In genomic region chr2:74530239-74531161, GRCh38 we compare ENCODE assay signal across 8 cellular contexts. TPM values are rescaled to one million over a fixed set of nuclear protein-coding genes. Genes with fewer than 3 reads are reported as not detected.
DNase-seq lines count a peak whose midpoint lies in the region; ATAC-seq and TF ChIP-seq lines count a peak whose summit lies in the region.

No MANE protein-coding gene starts in this region.

- intact Hi-C loops in vagina (cut with DNase I), result no loop called here

- TF ChIP-seq CTCF in GM06990 (IDR thresholded peaks at IDR 0.05; ENCODE audit: insufficient read depth, low read length, poor library complexity, severe bottlenecking) (no peak), fibroblast of lung (conservative IDR thresholded peaks at IDR 0.05 in 1 of 2, IDR thresholded peaks at IDR 0.05 in 1 of 2; ENCODE audit: low read depth in 1 of 2, low read length in 2 of 2) (no peak), nephron (IDR thresholded peaks at IDR 0.05; ENCODE audit: unreplicated experiment in 3 of 3) (no peak), vagina (IDR thresholded peaks at IDR 0.05) (no peak)

- H3K36me3 ChIP-seq in GM06990 (ENCODE audit: control insufficient read depth, insufficient read depth, low read length) (peaks cover 34% of the 10 kb centered on the region), H7 (replicated peaks; ENCODE audit: control insufficient read depth, insufficient read depth, low read length) (peaks cover 24% of the 10 kb centered on the region), fibroblast of lung (ENCODE audit: control insufficient read depth, insufficient read depth, low read length) (peaks cover 23% of the 10 kb centered on the region), vagina (peaks cover 0 to 25% of the 10 kb centered on the region in 2 donors)

- no peaks in the 10 kb centered on the region for H3K27me3 Mint-ChIP-seq in activated T-cell treated with anti-CD3 and anti-CD28 coated beads, Interleukin-2, amount 50 U/mL, for 4 hours (ENCODE audit: low read depth)
- no peaks in the 10 kb centered on the region for H3K27me3 Mint-ChIP-seq in nephron (ENCODE audit: low read depth)

- peaks cover 7% of the 10 kb centered on the region for H3K4me1 ChIP-seq in fibroblast of lung (ENCODE audit: control insufficient read depth, extremely low read depth, insufficient read depth, low read length)
- peaks cover 33% of the 10 kb centered on the region for H3K4me1 ChIP-seq in vagina

- H3K27me3 ChIP-seq in GM06990 (replicated peaks; ENCODE audit: control insufficient read depth, insufficient read depth, low read length), result no peaks in the 10 kb centered on the region
- H3K27me3 ChIP-seq in H7 (ENCODE audit: control insufficient read depth, insufficient read depth, low read length), result peaks cover 5% of the 10 kb centered on the region; the same call in 1 of the 2 replicates
- no peaks in the 10 kb centered on the region for H3K27me3 ChIP-seq in fibroblast of lung (ENCODE audit: control insufficient read depth, insufficient read depth, low read length)
- no peaks in the 10 kb centered on the region for H3K27me3 ChIP-seq in vagina

- peak overlapping the region in 2 of 3 experiments; percentile 52 to 57 for H3K27ac Mint-ChIP-seq in nephron

- H3K79me2 ChIP-seq in fibroblast of lung (ENCODE audit: control insufficient read depth, insufficient read depth, low read length), result peaks cover 25% of the 10 kb centered on the region

- TF ChIP-seq POLR2A in vagina (IDR thresholded peaks at IDR 0.05), result no peak

- peak overlapping the region; percentile 99 for H3K4me3 Mint-ChIP-seq in activated T-cell treated with anti-CD3 and anti-CD28 coated beads, Interleukin-2, amount 50 U/mL, for 4 hours
- H3K4me3 Mint-ChIP-seq in nephron, result peak overlapping the region; percentile 97 to 99 (median 99)

- peak; percentile 77 for DNase-seq in GM06990 (ENCODE audit: extremely low read depth, insufficient read length)
- DNase-seq in H7, result peak; percentile 86
- DNase-seq in MV-4-11 (lab: John Stamatoyannopoulos, UW), result peak; percentile 33
- no peak for DNase-seq in activated T-cell treated with anti-CD3 and anti-CD28 coated beads, Interleukin-2, amount 50 U/mL, for 4 hours
- peak in 1 of 2 donors; percentile 41 for DNase-seq in fibroblast of lung (ENCODE audit: low read depth in 2 of 2)
- no peak for DNase-seq in vagina (ENCODE audit: extremely low spot score in 2 of 2)
- DNase-seq in amniotic stem cell (lab: John Stamatoyannopoulos, UW), result no peak

- H3K27ac ChIP-seq in fibroblast of lung (ENCODE audit: insufficient read depth, low read length) (peak overlapping the region; percentile 63), vagina (peak overlapping the region; percentile 85)

- peak overlapping the region; percentile 68 for H2AFZ ChIP-seq in fibroblast of lung (ENCODE audit: low read length)

- ATAC-seq in activated T-cell treated with anti-CD3 and anti-CD28 coated beads, Interleukin-2, amount 50 U/mL, for 4 hours, result peak; percentile 29 to 32

- peaks cover 39% of the 10 kb centered on the region for H3K36me3 Mint-ChIP-seq in activated T-cell treated with anti-CD3 and anti-CD28 coated beads, Interleukin-2, amount 50 U/mL, for 4 hours (ENCODE audit: insufficient read depth)
- H3K36me3 Mint-ChIP-seq in nephron (ENCODE audit: low read depth), result peaks cover 31% of the 10 kb centered on the region

- H3K4me2 ChIP-seq in fibroblast of lung (ENCODE audit: extremely low read depth, insufficient read depth, low read length), result peak overlapping the region; percentile 95

- peaks cover 42% of the 10 kb centered on the region for H3K4me1 Mint-ChIP-seq in activated T-cell treated with anti-CD3 and anti-CD28 coated beads, Interleukin-2, amount 50 U/mL, for 4 hours (ENCODE audit: low read depth)
- H3K4me1 Mint-ChIP-seq in nephron, result peaks cover 25% of the 10 kb centered on the region

- H3K9me3 ChIP-seq in fibroblast of lung (ENCODE audit: control insufficient read depth, insufficient read depth, low read depth, low read length) (no peaks in the 10 kb centered on the region), vagina (no peaks in the 10 kb centered on the region)

- H3K4me3 ChIP-seq in GM06990 (replicated peaks; ENCODE audit: low read depth, low read length), result peak overlapping the region; percentile 97
- peak overlapping the region; percentile 99 for H3K4me3 ChIP-seq in H7 (ENCODE audit: insufficient read depth, low read depth, low read length)
- peak overlapping the region; percentile 72 to 97 (median 78) for H3K4me3 ChIP-seq in fibroblast of lung (replicated peaks in 1 of 4; ENCODE audit: control extremely low read depth in 1 of 4, insufficient read depth in 1 of 4, low read depth in 3 of 4, low read length in 4 of 4)
- peak overlapping the region; percentile 87 to 88 for H3K4me3 ChIP-seq in vagina

- H3K9me3 Mint-ChIP-seq in activated T-cell treated with anti-CD3 and anti-CD28 coated beads, Interleukin-2, amount 50 U/mL, for 4 hours, result no peaks in the 10 kb centered on the region
- no peaks in the 10 kb centered on the region for H3K9me3 Mint-ChIP-seq in nephron

- no peaks in the 10 kb centered on the region for H4K20me1 ChIP-seq in fibroblast of lung (ENCODE audit: control insufficient read depth, extremely low read depth, insufficient read depth, low read length)

- H3K9ac ChIP-seq in fibroblast of lung (ENCODE audit: insufficient read depth, low read length), result peak overlapping the region; percentile 72

RNA-seq across cellular contexts. Expression of gene HTRA2, which starts 0.8 kb away (rescaled TPM):
- 27.0 and 39.6 TPM in 2 replicates for total RNA-seq in H7 (2014; rRNA removed; shearing (Covaris generic))
- 10 to 100 TPM; 46.2 to 54.6 (median 50.5) TPM for total RNA-seq in activated T-cell treated with anti-CD3 and anti-CD28 coated beads, Interleukin-2, amount 50 U/mL, for 4 hours
- 45.7 and 47.8 TPM in 2 replicates for total RNA-seq in fibroblast of lung
- 18.8 and 25.4 TPM in 2 replicates for polyA plus RNA-seq in fibroblast of lung
- 17.8 and 28.0 TPM in 2 replicates for polyA plus RNA-seq in fibroblast of lung (2012)
- 16.7 and 50.8 TPM in 2 replicates for polyA minus RNA-seq in fibroblast of lung (ENCODE audit: low replicate concordance)
- total RNA-seq in vagina, result 24.3 TPM

RNA-seq across cellular contexts. Expression of gene AUP1, which starts 1.0 kb away (rescaled TPM):
- total RNA-seq in H7 (2014; rRNA removed; shearing (Covaris generic)), result 99.5 and 105 TPM in 2 replicates
- total RNA-seq in activated T-cell treated with anti-CD3 and anti-CD28 coated beads, Interleukin-2, amount 50 U/mL, for 4 hours, result 100 to 1,000 TPM; 200 to 204 (median 203) TPM
- total RNA-seq in fibroblast of lung (70.4 and 73.7 TPM in 2 replicates), vagina (124 TPM)
- 54.0 and 81.3 TPM in 2 replicates for polyA plus RNA-seq in fibroblast of lung
- polyA plus RNA-seq in fibroblast of lung (2012), result 43.1 and 64.8 TPM in 2 replicates
- 41.9 and 97.8 TPM in 2 replicates for polyA minus RNA-seq in fibroblast of lung (ENCODE audit: low replicate concordance)

RNA-seq across cellular contexts. Expression of gene DQX1, which starts 4.5 kb away (rescaled TPM):
- 0.10 and 0.78 TPM in 2 replicates for total RNA-seq in H7 (2014; rRNA removed; shearing (Covaris generic))
- total RNA-seq in activated T-cell treated with anti-CD3 and anti-CD28 coated beads, Interleukin-2, amount 50 U/mL, for 4 hours, result under 1 TPM; 0.28 to 0.34 (median 0.30) TPM
- total RNA-seq in fibroblast of lung (not detected in 2 replicates), vagina (9.6 TPM)
- not detected in 2 replicates for polyA plus RNA-seq in fibroblast of lung
- polyA plus RNA-seq in fibroblast of lung (2012), result not detected in 2 replicates
- not detected in 2 replicates for polyA minus RNA-seq in fibroblast of lung (ENCODE audit: low replicate concordance)

RNA-seq across cellular contexts. Expression of gene TLX2, which starts 16.2 kb away (rescaled TPM):
- total RNA-seq in H7 (2014; rRNA removed; shearing (Covaris generic)), result not detected in 2 replicates
- not detected for total RNA-seq in activated T-cell treated with anti-CD3 and anti-CD28 coated beads, Interleukin-2, amount 50 U/mL, for 4 hours
- total RNA-seq in fibroblast of lung (under 0.01 TPM in 1 of 2 replicates, not detected in the other), vagina (6.6 TPM)
- not detected in 2 replicates for polyA plus RNA-seq in fibroblast of lung
- polyA plus RNA-seq in fibroblast of lung (2012), result 0.09 TPM in 1 of 2 replicates, not detected in the other
- polyA minus RNA-seq in fibroblast of lung (ENCODE audit: low replicate concordance), result not detected in 2 replicates

RNA-seq across cellular contexts. Expression of gene PCGF1, which starts 23.0 kb away (rescaled TPM):
- total RNA-seq in H7 (2014; rRNA removed; shearing (Covaris generic)), result 12.4 and 15.1 TPM in 2 replicates
- 10 to 100 TPM; 21.7 to 32.4 (median 28.8) TPM for total RNA-seq in activated T-cell treated with anti-CD3 and anti-CD28 coated beads, Interleukin-2, amount 50 U/mL, for 4 hours
- total RNA-seq in fibroblast of lung (31.3 and 35.5 TPM in 2 replicates), vagina (14.7 TPM)
- 23.8 and 25.4 TPM in 2 replicates for polyA plus RNA-seq in fibroblast of lung
- polyA plus RNA-seq in fibroblast of lung (2012), result 19.8 and 22.0 TPM in 2 replicates
- 21.2 and 34.4 TPM in 2 replicates for polyA minus RNA-seq in fibroblast of lung (ENCODE audit: low replicate concordance)

Comparison
In these comparisons a context has a peak if more than half of its experiments do, and no peak if none do; other contexts are left out.
1. DNase-seq: peak in GM06990 (single experiment), H7 (single experiment) and MV-4-11 (single experiment); none in activated T-cell treated with anti-CD3 and anti-CD28 coated beads, Interleukin-2, amount 50 U/mL, for 4 hours (single experiment), vagina (0 of 2) and amniotic stem cell (single experiment).
2. Peak in every context shown above with its lines, with median percentiles within 50 percentile points of each other: H3K4me3 ChIP-seq.